ENCODE assay signal across 8 cellular contexts in genomic region chr10:103416436-103417147, GRCh38. TPM values are rescaled to one million over a fixed set of nuclear protein-coding genes. Genes with fewer than 3 reads are reported as not detected.
DNase-seq lines count a peak whose midpoint lies in the region; ATAC-seq and TF ChIP-seq lines count a peak whose summit lies in the region.

No MANE protein-coding gene starts in this region.

- H3K27ac Mint-ChIP-seq in nephron progenitor cell = no peak overlapping the region

- ATAC-seq in upper lobe of left lung (ENCODE audit: low FRiP score in 2 of 2) (peak in 1 of 2 donors; percentile 61), HG02885 (IDR thresholded peaks at IDR 0.05; ENCODE audit: poor library complexity, unreplicated experiment) (no peak)

- no peaks in the 10 kb centered on the region for H3K9me3 Mint-ChIP-seq in nephron progenitor cell

- TF ChIP-seq POLR2A in esophagus squamous epithelium (IDR thresholded peaks at IDR 0.05) = no peak
- no peak for TF ChIP-seq POLR2A in upper lobe of left lung (IDR thresholded peaks at IDR 0.05)

- peak; percentile 46 for TF ChIP-seq CTCF in AG04449 (IDR thresholded peaks at IDR 0.05; ENCODE audit: insufficient read depth, low read length, missing control alignments)
- peak; percentile 59 for TF ChIP-seq CTCF in GM12873 (IDR thresholded peaks at IDR 0.05; ENCODE audit: insufficient read depth, low read depth, low read length, missing control alignments)
- peak; percentile 49 to 65 (median 60) for TF ChIP-seq CTCF in esophagus squamous epithelium (IDR thresholded peaks at IDR 0.05)
- peak; percentile 56 for TF ChIP-seq CTCF in nephron progenitor cell (IDR thresholded peaks at IDR 0.05)
- peak; percentile 24 to 68 (median 46) for TF ChIP-seq CTCF in upper lobe of left lung (IDR thresholded peaks at IDR 0.05)

- no peak for TF ChIP-seq EP300 in upper lobe of left lung (IDR thresholded peaks at IDR 0.05)

- WGBS in esophagus squamous epithelium, 2 donors = 34 to 50% methylated on average over 7 to 8 of the region's 8 CpGs
- WGBS in upper lobe of left lung, 2 donors = 56 to 59% methylated on average over 7 to 8 of the region's 8 CpGs

- POLR2A ChIA-PET in AG04449 (lab: Yijun Ruan, JAX) = interaction anchor here (0.7 kb wide), 1 partner anchor 20 kb away, joined by 3 read pairs; the partner anchor contains the start of genes ATP5MK and PDCD11

- no peak overlapping the region for H3K4me3 ChIP-seq in AG04449 (ENCODE audit: low read depth, low read length)
- no peak overlapping the region for H3K4me3 ChIP-seq in esophagus squamous epithelium
- H3K4me3 ChIP-seq in upper lobe of left lung = no peak overlapping the region

- H3K27me3 Mint-ChIP-seq in nephron progenitor cell (ENCODE audit: low read depth, poor library complexity) = no peaks in the 10 kb centered on the region

- H3K4me3 Mint-ChIP-seq in nephron progenitor cell = no peak overlapping the region

- no peaks in the 10 kb centered on the region for H3K4me1 ChIP-seq in esophagus squamous epithelium
- H3K4me1 ChIP-seq in upper lobe of left lung = no peaks in the 10 kb centered on the region

- H3K27ac ChIP-seq in esophagus squamous epithelium = no peak overlapping the region
- H3K27ac ChIP-seq in upper lobe of left lung = no peak overlapping the region

- CTCF ChIA-PET in AG04449 (lab: Yijun Ruan, JAX) = interaction anchor here (0.6 to 12.2 kb wide), 24 partner anchors 10 to 179 kb away, joined by 3 to 250 read pairs (median 8); partner anchors contain the start of genes ATP5MK, CALHM2 and NEURL1

- DNase-seq in AG04449 (ENCODE audit: low read depth, low spot score) (no peak), NCI-H510A treated with DMSO at 0.1 percent for 48 hours (lab: John Stamatoyannopoulos, UW) (peak; percentile 83), esophagus squamous epithelium (lab: John Stamatoyannopoulos, UW) (peak; percentile 19), nephron progenitor cell (peak; percentile 51), upper lobe of left lung (peak in 1 of 2 donors; percentile 41)
- DNase-seq in activated CD8-positive, alpha-beta memory T cell treated with anti-CD3 and anti-CD28 coated beads for 24 hours = peak; percentile 68

- H3K36me3 ChIP-seq in esophagus squamous epithelium (peaks cover 70 to 100% (median 80%) of the 10 kb centered on the region in 3 donors), upper lobe of left lung (peaks cover 36 to 99% (median 92%) of the 10 kb centered on the region in 4 donors)

- no peaks in the 10 kb centered on the region for H3K27me3 ChIP-seq in esophagus squamous epithelium
- no peaks in the 10 kb centered on the region for H3K27me3 ChIP-seq in upper lobe of left lung

- peaks cover 79% of the 10 kb centered on the region for H3K36me3 Mint-ChIP-seq in nephron progenitor cell (ENCODE audit: low read depth)

- H3K4me1 Mint-ChIP-seq in nephron progenitor cell = no peaks in the 10 kb centered on the region

- H3K9me3 ChIP-seq in esophagus squamous epithelium (no peaks in the 10 kb centered on the region), upper lobe of left lung (no peaks in the 10 kb centered on the region)

- intact Hi-C loops in esophagus squamous epithelium (cut with DNase I) = loop anchor here (5.0 kb wide), 1 partner anchor 66 kb away; no protein-coding TSS in a partner anchor

RNA-seq across cellular contexts. Expression of gene PDCD11, which starts 20.2 kb away (rescaled TPM):
- 10 to 100 TPM; 16.7 to 32.6 (median 26.2) TPM for total RNA-seq in esophagus squamous epithelium
- 10 to 100 TPM; 14.8 to 25.1 (median 20.8) TPM for total RNA-seq in upper lobe of left lung

RNA-seq across cellular contexts. Expression of gene ATP5MK, which starts 20.3 kb away (rescaled TPM):
- total RNA-seq in esophagus squamous epithelium (100 to 1,000 TPM; 264 to 497 (median 417) TPM), upper lobe of left lung (100 to 1,000 TPM in 4 of 6 donors, 1 to 10 TPM in 2; 5.1 to 218 (median 164) TPM)

RNA-seq across cellular contexts. Expression of gene CALHM2, which starts 35.6 kb away (rescaled TPM):
- 10 to 100 TPM in 2 of 4 donors, 1 to 10 TPM in 2; 5.0 to 40.1 (median 9.3) TPM for total RNA-seq in esophagus squamous epithelium
- total RNA-seq in upper lobe of left lung = 10 to 100 TPM; 25.6 to 56.8 (median 40.5) TPM

RNA-seq across cellular contexts. Expression of gene CALHM1, which starts 42.1 kb away (rescaled TPM):
- total RNA-seq in esophagus squamous epithelium (not detected), upper lobe of left lung (not detected)

RNA-seq across cellular contexts. Expression of gene TAF5, which starts 48.8 kb away (rescaled TPM):
- total RNA-seq in esophagus squamous epithelium = 1 to 10 TPM; 2.0 to 5.7 (median 4.5) TPM
- total RNA-seq in upper lobe of left lung = 1 to 10 TPM; 1.1 to 7.6 (median 4.4) TPM
